In genomic region chr9:107158321-107158720, GRCh38 we compare ENCODE assay signal across 9 cellular contexts.
DNase-seq lines count a peak whose midpoint lies in the region; ATAC-seq and TF ChIP-seq lines count a peak whose summit lies in the region.
"Had no signal": no experiment of that assay in that cellular context is flagged by ENCODE, and none has a peak within 500 bp of the region (broad histone marks: within the 10 kb centered on the region; RNA-seq: fewer than 3 reads in every experiment).

No MANE protein-coding gene starts in this region.

- ATAC-seq in activated CD8-positive, alpha-beta T cell treated with anti-CD3 and anti-CD28 coated beads for 36 hours = peak; percentile 30
- no peak for ATAC-seq in activated CD8-positive, alpha-beta T cell treated with anti-CD3 and anti-CD28 coated beads, Interleukin-2, amount 10 ng/mL, durations not matched to agents 7 days and 5 days
- ATAC-seq in HG03159 (IDR thresholded peaks at IDR 0.05; ENCODE audit: unreplicated experiment) (peak; percentile 87), HG03439 (IDR thresholded peaks at IDR 0.05; ENCODE audit: unreplicated experiment) (no peak), GM21423 (IDR thresholded peaks at IDR 0.05; ENCODE audit: unreplicated experiment) (no peak)

- intact Hi-C loops in activated CD8-positive, alpha-beta T cell treated with anti-CD3 and anti-CD28 coated beads for 36 hours (cut with micrococcal nuclease) = no loop called here

- CTCF ChIA-PET in activated CD8-positive, alpha-beta T cell treated with anti-CD3 and anti-CD28 coated beads for 36 hours (lab: Charles Lee) = interaction anchor here (1.1 to 2.4 kb wide), 2 partner anchors 183 to 267 kb away, joined by 5 to 6 read pairs; no protein-coding TSS in a partner anchor
- CTCF ChIA-PET in activated CD8-positive, alpha-beta T cell treated with anti-CD3 and anti-CD28 coated beads, Interleukin-2, amount 10 ng/mL, durations not matched to agents 7 days and 5 days (lab: Charles Lee) = interaction anchor here (0.8 to 1.6 kb wide), 2 partner anchors 12 to 183 kb away, joined by 4 to 5 read pairs; no protein-coding TSS in a partner anchor

- H3K4me3 Mint-ChIP-seq in activated CD8-positive, alpha-beta T cell treated with anti-CD3 and anti-CD28 coated beads for 36 hours = no peak overlapping the region
- H3K4me3 Mint-ChIP-seq in activated CD8-positive, alpha-beta T cell treated with anti-CD3 and anti-CD28 coated beads, Interleukin-2, amount 10 ng/mL, durations not matched to agents 7 days and 5 days = no peak overlapping the region

- no peak overlapping the region for H3K27ac Mint-ChIP-seq in activated CD8-positive, alpha-beta T cell treated with anti-CD3 and anti-CD28 coated beads for 36 hours
- H3K27ac Mint-ChIP-seq in activated CD8-positive, alpha-beta T cell treated with anti-CD3 and anti-CD28 coated beads, Interleukin-2, amount 10 ng/mL, durations not matched to agents 7 days and 5 days = no peak overlapping the region
- H3K27ac Mint-ChIP-seq: activated naive CD4-positive, alpha-beta T cell treated with anti-CD3 and anti-CD28 coated beads, Interleukin-2, amount 50 U/mL, for 72 hours had no signal

- in situ Hi-C loops in SK-MEL-5 (cut with HindIII; ENCODE audit: low pct_unique_long_range_greater_than_20kb, low sequenced_read_pairs) = no loop called here

- peak; percentile 14 for DNase-seq in activated CD8-positive, alpha-beta T cell treated with anti-CD3 and anti-CD28 coated beads for 36 hours
- no peak for DNase-seq in activated CD8-positive, alpha-beta T cell treated with anti-CD3 and anti-CD28 coated beads, Interleukin-2, amount 10 ng/mL, durations not matched to agents 7 days and 5 days
- DNase-seq in SK-MEL-5 (ENCODE audit: low read depth, low spot score) = peak; percentile 82
- DNase-seq in iPS-NIHi7 (ENCODE audit: extremely low spot score) = peak; percentile 80
- DNase-seq in UCSD-AML1 (lab: John Stamatoyannopoulos, UW; ENCODE audit: unreplicated experiment) = no peak

- POLR2A ChIA-PET in activated CD8-positive, alpha-beta T cell treated with anti-CD3 and anti-CD28 coated beads for 36 hours (lab: Charles Lee) = interaction anchor here (0.6 kb wide), 1 partner anchor 1382 kb away, joined by 3 read pairs; no protein-coding TSS in a partner anchor
- POLR2A ChIA-PET in activated CD8-positive, alpha-beta T cell treated with anti-CD3 and anti-CD28 coated beads, Interleukin-2, amount 10 ng/mL, durations not matched to agents 7 days and 5 days (lab: Charles Lee) = no interaction called here

- no peaks in the 10 kb centered on the region for H3K4me1 Mint-ChIP-seq in activated CD8-positive, alpha-beta T cell treated with anti-CD3 and anti-CD28 coated beads for 36 hours (ENCODE audit: low read depth)
- no peaks in the 10 kb centered on the region for H3K4me1 Mint-ChIP-seq in activated CD8-positive, alpha-beta T cell treated with anti-CD3 and anti-CD28 coated beads, Interleukin-2, amount 10 ng/mL, durations not matched to agents 7 days and 5 days (ENCODE audit: low read depth)

- no peaks in the 10 kb centered on the region for H3K9me3 Mint-ChIP-seq in activated CD8-positive, alpha-beta T cell treated with anti-CD3 and anti-CD28 coated beads for 36 hours
- H3K9me3 Mint-ChIP-seq in activated CD8-positive, alpha-beta T cell treated with anti-CD3 and anti-CD28 coated beads, Interleukin-2, amount 10 ng/mL, durations not matched to agents 7 days and 5 days (ENCODE audit: insufficient read depth) = no peaks in the 10 kb centered on the region
- H3K9me3 Mint-ChIP-seq: activated naive CD4-positive, alpha-beta T cell treated with anti-CD3 and anti-CD28 coated beads, Interleukin-2, amount 50 U/mL, for 72 hours had no signal

- H3K36me3 Mint-ChIP-seq in activated CD8-positive, alpha-beta T cell treated with anti-CD3 and anti-CD28 coated beads for 36 hours (ENCODE audit: low read depth) = no peaks in the 10 kb centered on the region
- no peaks in the 10 kb centered on the region for H3K36me3 Mint-ChIP-seq in activated CD8-positive, alpha-beta T cell treated with anti-CD3 and anti-CD28 coated beads, Interleukin-2, amount 10 ng/mL, durations not matched to agents 7 days and 5 days (ENCODE audit: low read depth)
- H3K36me3 Mint-ChIP-seq: activated naive CD4-positive, alpha-beta T cell treated with anti-CD3 and anti-CD28 coated beads, Interleukin-2, amount 50 U/mL, for 72 hours had no signal

- peak; percentile 24 for TF ChIP-seq CTCF in activated CD8-positive, alpha-beta T cell treated with anti-CD3 and anti-CD28 coated beads for 36 hours (IDR thresholded peaks at IDR 0.05)

- peaks cover 8% of the 10 kb centered on the region for H3K27me3 Mint-ChIP-seq in activated CD8-positive, alpha-beta T cell treated with anti-CD3 and anti-CD28 coated beads for 36 hours
- H3K27me3 Mint-ChIP-seq in activated CD8-positive, alpha-beta T cell treated with anti-CD3 and anti-CD28 coated beads, Interleukin-2, amount 10 ng/mL, durations not matched to agents 7 days and 5 days (ENCODE audit: low read depth) = no peaks in the 10 kb centered on the region

Comparison
In these comparisons a context has a peak if more than half of its experiments do, and no peak if none do; other contexts are left out.
1. ATAC-seq: peak in activated CD8-positive, alpha-beta T cell treated with anti-CD3 and anti-CD28 coated beads for 36 hours (single experiment) and HG03159 (single experiment); none in activated CD8-positive, alpha-beta T cell treated with anti-CD3 and anti-CD28 coated beads, Interleukin-2, amount 10 ng/mL, durations not matched to agents 7 days and 5 days (single experiment), HG03439 (single experiment) and GM21423 (single experiment).
2. DNase-seq: peak in activated CD8-positive, alpha-beta T cell treated with anti-CD3 and anti-CD28 coated beads for 36 hours (single experiment), SK-MEL-5 (single experiment) and iPS-NIHi7 (single experiment); none in activated CD8-positive, alpha-beta T cell treated with anti-CD3 and anti-CD28 coated beads, Interleukin-2, amount 10 ng/mL, durations not matched to agents 7 days and 5 days (single experiment) and UCSD-AML1 (single experiment).